ENCODE assay signal across 17 cellular contexts in the genomic region with DNA sequence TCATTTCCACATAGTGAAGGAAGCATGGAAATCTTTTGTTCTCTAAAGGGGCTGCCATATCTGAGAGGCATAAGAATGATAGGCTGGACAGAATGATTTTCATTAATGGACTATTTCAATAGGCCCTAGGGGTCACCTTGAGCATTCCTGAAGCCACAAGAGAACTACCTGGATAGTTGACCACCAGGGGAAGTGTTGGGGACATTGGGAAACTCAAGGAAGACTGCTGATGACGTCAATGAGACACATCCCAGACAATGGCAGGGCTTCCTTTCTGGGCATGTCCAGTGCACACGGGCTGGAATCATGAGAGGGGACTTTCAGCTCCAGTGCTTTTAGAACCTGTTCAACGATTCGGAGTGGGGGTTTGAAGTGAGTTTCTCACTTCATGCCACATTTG.
"Had no signal": no experiment of that assay in that cellular context is flagged by ENCODE, and none has a peak within 500 bp of the region (broad histone marks: within the 10 kb centered on the region; RNA-seq: fewer than 3 reads in every experiment).

No MANE protein-coding gene starts in this region.

- DNase-seq: activated CD4-positive, alpha-beta memory T cell treated with anti-CD3 and anti-CD28 coated beads for 36 hours; activated CD4-positive, alpha-beta T cell treated with anti-CD3 and anti-CD28 coated beads for 48 hours; activated naive CD4-positive, alpha-beta T cell treated with Interleukin-2 at 50 U/mL for 16 hours; activated naive CD8-positive, alpha-beta T cell treated with anti-CD3 and anti-CD28 coated beads for 36 hours; activated T-cell treated with anti-CD3 and anti-CD28 coated beads, Interleukin-2, amount 50 U/mL, for 48 hours; effector CD4-positive, alpha-beta T cell; gastrocnemius medialis; lower lobe of right lung; naive thymus-derived CD8-positive, alpha-beta T cell; retina; spleen; stimulated activated CD4-positive, alpha-beta T cell treated with anti-CD3 and anti-CD28 coated beads, Interleukin-4, amount 100 ng/mL, for 1 hour; stimulated activated naive CD4-positive, alpha-beta T cell; T-helper 2 cell had no signal

- H3K4me3 ChIP-seq: gastrocnemius medialis, lower lobe of right lung, neural progenitor cell, spleen, testis, upper lobe of left lung had no signal

- H3K27ac ChIP-seq: gastrocnemius medialis, lower lobe of right lung, neural progenitor cell, spleen, upper lobe of left lung had no signal

- ATAC-seq: gastrocnemius medialis; naive thymus-derived CD8-positive, alpha-beta T cell had no signal

- H3K9ac ChIP-seq: neural progenitor cell had no signal

- H3K4me1 ChIP-seq: gastrocnemius medialis, lower lobe of right lung, neural progenitor cell, testis had no signal

- H3K27me3 ChIP-seq: gastrocnemius medialis, neural progenitor cell, spleen, testis, upper lobe of left lung had no signal

- H3K9me3 ChIP-seq: gastrocnemius medialis, lower lobe of right lung, spleen, testis, upper lobe of left lung had no signal

- H3K36me3 ChIP-seq: gastrocnemius medialis, lower lobe of right lung, neural progenitor cell, spleen, upper lobe of left lung had no signal

- H3K4me2 ChIP-seq: neural progenitor cell had no signal
